ENCODE assay signal across 20 cellular contexts in genomic region chr3:113136529-113136928, GRCh38.
"Had no signal": no experiment of that assay in that cellular context is flagged by ENCODE, and none has a peak within 500 bp of the region (broad histone marks: within the 10 kb centered on the region; RNA-seq: fewer than 3 reads in every experiment).

No MANE protein-coding gene starts in this region.

- H3K27ac Mint-ChIP-seq: dendritic cell treated with granulocyte-macrophage colony-stimulating factor and Interleukin-4, amounts not matched to agents 40 ng/mL and 50 ng/mL, for 4 days; effector memory CD8-positive, alpha-beta T cell; natural killer cell had no signal

- H3K36me3 Mint-ChIP-seq: natural killer cell had no signal

- H3K4me1 ChIP-seq: foreskin keratinocyte, psoas muscle, right lobe of liver, spleen, upper lobe of left lung had no signal

- H3K27ac ChIP-seq: epithelial cell of prostate, foreskin keratinocyte, neutrophil, psoas muscle, right lobe of liver, spleen, upper lobe of left lung had no signal

- H3K27me3 Mint-ChIP-seq: dendritic cell treated with granulocyte-macrophage colony-stimulating factor and Interleukin-4, amounts not matched to agents 40 ng/mL and 50 ng/mL, for 4 days had no signal

- H3K9me3 ChIP-seq: esophagus squamous epithelium, neutrophil, psoas muscle, right lobe of liver, spleen, stomach, upper lobe of left lung had no signal

- ATAC-seq: effector memory CD8-positive, alpha-beta T cell; natural killer cell had no signal

- H3K36me3 ChIP-seq: esophagus squamous epithelium, neutrophil, right lobe of liver, spleen, stomach, upper lobe of left lung had no signal

- H3K9me3 Mint-ChIP-seq: dendritic cell treated with granulocyte-macrophage colony-stimulating factor and Interleukin-4, amounts not matched to agents 40 ng/mL and 50 ng/mL, for 4 days; effector memory CD8-positive, alpha-beta T cell; natural killer cell had no signal

- H3K4me3 ChIP-seq: esophagus squamous epithelium, psoas muscle, right lobe of liver, spleen, stomach, upper lobe of left lung had no signal

- DNase-seq: cerebellar nuclear complex; effector memory CD8-positive, alpha-beta T cell; esophagus squamous epithelium; foreskin keratinocyte; head of caudate nucleus; hippocampal formation; natural killer cell; psoas muscle; right lobe of liver; spleen; stimulated activated CD4-positive, alpha-beta T cell treated with anti-CD3 and anti-CD28 coated beads, Interleukin-15, amount 100 ng/mL, for 24 hours; stimulated activated CD4-positive, alpha-beta T cell treated with anti-CD3 and anti-CD28 coated beads, Interleukin-1b, Interleukin-23, amount 100 ng/mL, for 48 hours; stimulated activated CD4-positive, alpha-beta T cell treated with anti-CD3 and anti-CD28 coated beads, Interleukin-4, amount 100 ng/mL, for 24 hours; stimulated activated naive CD4-positive, alpha-beta T cell; stomach; substantia nigra; upper lobe of left lung had no signal

- H3K27me3 ChIP-seq: esophagus squamous epithelium, foreskin keratinocyte, neutrophil, right lobe of liver, spleen, stomach, upper lobe of left lung had no signal

- H3K4me3 Mint-ChIP-seq: dendritic cell treated with granulocyte-macrophage colony-stimulating factor and Interleukin-4, amounts not matched to agents 40 ng/mL and 50 ng/mL, for 4 days; effector memory CD8-positive, alpha-beta T cell; natural killer cell had no signal
